Comparison of ENCODE assay signal across 23 cellular contexts in genomic region chr18:32138332-32138731, GRCh38. TPM values are rescaled to one million over a fixed set of nuclear protein-coding genes. Genes with fewer than 3 reads are reported as not detected.
A peak's percentile ranks its signal among the peaks of the same experiment; 100 is the strongest.
DNase-seq lines count a peak whose midpoint lies in the region.
"Had no signal": no experiment of that assay in that cellular context is flagged by ENCODE, and none has a peak within 500 bp of the region (broad histone marks: within the 10 kb centered on the region; RNA-seq: fewer than 3 reads in every experiment).

No MANE protein-coding gene starts in this region.

- in situ Hi-C loops in G401 (cut with HindIII; ENCODE audit: low sequenced_read_pairs) (no loop called here), KBM-7 (cut with MboI; ENCODE audit: low pct_unique_long_range_greater_than_20kb, low sequenced_read_pairs) (no loop called here)

- H3K27me3 Mint-ChIP-seq in activated naive CD4-positive, alpha-beta T cell treated with anti-CD3 and anti-CD28 coated beads, Interleukin-2, amount 50 U/mL, for 24 hours, result no peaks in the 10 kb centered on the region
- H3K27me3 Mint-ChIP-seq in activated naive CD8-positive, alpha-beta T cell treated with anti-CD3 and anti-CD28 coated beads for 36 hours, result no peaks in the 10 kb centered on the region
- H3K27me3 Mint-ChIP-seq in stimulated activated naive CD8-positive, alpha-beta T cell treated with anti-CD3 and anti-CD28 coated beads, Interleukin-15, Interleukin-2, amounts not matched to agents 100 ng/mL and 50 ng/mL, for 24 hours, result no peaks in the 10 kb centered on the region
- H3K27me3 Mint-ChIP-seq: stimulated activated memory B cell treated with anti-CD40 and anti-IgM and Interleukin-4, amounts not matched to agents 10 μg/mL and 1 μg/mL and 100 μg/mL, for 72 hours had no signal

- H3K4me3 Mint-ChIP-seq in activated naive CD4-positive, alpha-beta T cell treated with anti-CD3 and anti-CD28 coated beads, Interleukin-2, amount 50 U/mL, for 24 hours, result no peak overlapping the region
- no peak overlapping the region for H3K4me3 Mint-ChIP-seq in activated naive CD8-positive, alpha-beta T cell treated with anti-CD3 and anti-CD28 coated beads for 36 hours
- no peak overlapping the region for H3K4me3 Mint-ChIP-seq in stimulated activated naive CD8-positive, alpha-beta T cell treated with anti-CD3 and anti-CD28 coated beads, Interleukin-15, Interleukin-2, amounts not matched to agents 100 ng/mL and 50 ng/mL, for 24 hours
- H3K4me3 Mint-ChIP-seq: stimulated activated memory B cell treated with anti-CD40 and anti-IgM and Interleukin-4, amounts not matched to agents 10 μg/mL and 1 μg/mL and 100 μg/mL, for 72 hours had no signal

- H3K27ac Mint-ChIP-seq in activated naive CD4-positive, alpha-beta T cell treated with anti-CD3 and anti-CD28 coated beads, Interleukin-2, amount 50 U/mL, for 24 hours, result peak overlapping the region; percentile 66
- H3K27ac Mint-ChIP-seq in activated naive CD8-positive, alpha-beta T cell treated with anti-CD3 and anti-CD28 coated beads for 36 hours, result peak overlapping the region; percentile 17
- peak overlapping the region; percentile 28 for H3K27ac Mint-ChIP-seq in stimulated activated naive CD8-positive, alpha-beta T cell treated with anti-CD3 and anti-CD28 coated beads, Interleukin-15, Interleukin-2, amounts not matched to agents 100 ng/mL and 50 ng/mL, for 24 hours
- H3K27ac Mint-ChIP-seq: stimulated activated memory B cell treated with anti-CD40 and anti-IgM and Interleukin-4, amounts not matched to agents 10 μg/mL and 1 μg/mL and 100 μg/mL, for 72 hours had no signal

- no peaks in the 10 kb centered on the region for H3K9me3 Mint-ChIP-seq in activated naive CD4-positive, alpha-beta T cell treated with anti-CD3 and anti-CD28 coated beads, Interleukin-2, amount 50 U/mL, for 24 hours
- H3K9me3 Mint-ChIP-seq in activated naive CD8-positive, alpha-beta T cell treated with anti-CD3 and anti-CD28 coated beads for 36 hours, result no peaks in the 10 kb centered on the region
- no peaks in the 10 kb centered on the region for H3K9me3 Mint-ChIP-seq in stimulated activated naive CD8-positive, alpha-beta T cell treated with anti-CD3 and anti-CD28 coated beads, Interleukin-15, Interleukin-2, amounts not matched to agents 100 ng/mL and 50 ng/mL, for 24 hours
- H3K9me3 Mint-ChIP-seq: stimulated activated memory B cell treated with anti-CD40 and anti-IgM and Interleukin-4, amounts not matched to agents 10 μg/mL and 1 μg/mL and 100 μg/mL, for 72 hours had no signal

- DNase-seq in activated naive CD4-positive, alpha-beta T cell (lab: John Stamatoyannopoulos, UW), result no peak
- DNase-seq in OCI-M1 (lab: John Stamatoyannopoulos, UW) (peak; percentile 91), G401 (ENCODE audit: low spot score) (no peak), KBM-7 (no peak), hippocampal formation (lab: John Stamatoyannopoulos, UW) (no peak)
- no peak for DNase-seq in activated naive CD8-positive, alpha-beta T cell treated with anti-CD3 and anti-CD28 coated beads for 36 hours
- DNase-seq: activated CD8-positive, alpha-beta memory T cell treated with anti-CD3 and anti-CD28 coated beads for 24 hours; amygdala; GF-D8; glutamatergic neuron; left cardiac atrium; NCI-H1092; NCI-H1930; NCI-H82; SIG-M5; small intestine; stimulated activated CD4-positive, alpha-beta T cell treated with anti-CD3 and anti-CD28 coated beads, Interleukin-2, amount 100 ng/mL, for 24 hours had no signal

- peaks cover 30% of the 10 kb centered on the region for H3K4me1 Mint-ChIP-seq in activated naive CD4-positive, alpha-beta T cell treated with anti-CD3 and anti-CD28 coated beads, Interleukin-2, amount 50 U/mL, for 24 hours
- peaks cover 5% of the 10 kb centered on the region for H3K4me1 Mint-ChIP-seq in activated naive CD8-positive, alpha-beta T cell treated with anti-CD3 and anti-CD28 coated beads for 36 hours
- peaks cover 6% of the 10 kb centered on the region for H3K4me1 Mint-ChIP-seq in stimulated activated naive CD8-positive, alpha-beta T cell treated with anti-CD3 and anti-CD28 coated beads, Interleukin-15, Interleukin-2, amounts not matched to agents 100 ng/mL and 50 ng/mL, for 24 hours (ENCODE audit: low read depth)
- H3K4me1 Mint-ChIP-seq: stimulated activated memory B cell treated with anti-CD40 and anti-IgM and Interleukin-4, amounts not matched to agents 10 μg/mL and 1 μg/mL and 100 μg/mL, for 72 hours had no signal

- H3K36me3 Mint-ChIP-seq in activated naive CD4-positive, alpha-beta T cell treated with anti-CD3 and anti-CD28 coated beads, Interleukin-2, amount 50 U/mL, for 24 hours, result peaks cover 3% of the 10 kb centered on the region
- peaks cover 14% of the 10 kb centered on the region for H3K36me3 Mint-ChIP-seq in activated naive CD8-positive, alpha-beta T cell treated with anti-CD3 and anti-CD28 coated beads for 36 hours
- peaks cover 6% of the 10 kb centered on the region for H3K36me3 Mint-ChIP-seq in stimulated activated naive CD8-positive, alpha-beta T cell treated with anti-CD3 and anti-CD28 coated beads, Interleukin-15, Interleukin-2, amounts not matched to agents 100 ng/mL and 50 ng/mL, for 24 hours (ENCODE audit: low read depth)
- H3K36me3 Mint-ChIP-seq: stimulated activated memory B cell treated with anti-CD40 and anti-IgM and Interleukin-4, amounts not matched to agents 10 μg/mL and 1 μg/mL and 100 μg/mL, for 72 hours had no signal

RNA-seq across cellular contexts. Expression of gene RNF138, which starts 46.7 kb away (rescaled TPM):
- 100 to 1,000 TPM in 1 of 2 experiments, 10 to 100 TPM in 1; 95.9 to 107 TPM for total RNA-seq in activated naive CD8-positive, alpha-beta T cell treated with anti-CD3 and anti-CD28 coated beads for 36 hours
- total RNA-seq in G401 (2014; rRNA removed; shearing (Covaris generic)), result 53.8 and 94.9 TPM in 2 replicates

RNA-seq across cellular contexts. Expression of gene MEP1B, which starts 51.5 kb away (rescaled TPM):
- total RNA-seq in activated naive CD8-positive, alpha-beta T cell treated with anti-CD3 and anti-CD28 coated beads for 36 hours, result under 1 TPM in 1 of 2 experiments, not detected in 1; 0.08 TPM
- not detected in 2 replicates for total RNA-seq in G401 (2014; rRNA removed; shearing (Covaris generic))
- total RNA-seq: HT1080, left cardiac atrium, LHCN-M2, thoracic aorta had no signal
